In the genomic region with DNA sequence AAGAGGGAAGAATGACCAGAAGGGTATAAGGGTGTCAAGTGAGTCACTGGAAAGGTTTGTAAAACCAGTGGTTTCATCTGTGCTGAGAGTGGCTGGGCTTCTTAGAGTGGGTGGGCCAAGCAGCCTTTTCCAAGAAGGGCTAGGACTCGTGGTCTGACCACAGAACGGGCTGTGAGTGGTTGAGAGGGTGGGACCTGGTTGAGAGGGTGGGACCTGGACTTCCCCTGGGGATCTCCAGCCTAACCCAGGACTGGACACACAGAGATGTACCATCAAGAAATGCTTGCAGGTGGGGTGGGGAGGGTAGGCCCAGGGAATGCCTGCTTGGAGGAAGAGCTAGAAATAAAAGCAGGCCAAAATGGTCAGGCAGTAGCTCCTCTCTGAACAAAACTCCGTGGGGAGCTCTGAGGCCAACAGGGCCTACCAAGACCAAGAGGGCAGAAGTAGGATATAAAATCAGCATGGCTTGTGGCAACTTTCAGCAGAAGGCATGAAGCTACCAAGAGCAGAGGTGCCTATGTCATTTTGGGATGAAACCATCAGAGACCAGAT, we compare ENCODE assay signal across 8 cellular contexts.
DNase-seq lines count a peak whose midpoint lies in the region; ATAC-seq and TF ChIP-seq lines count a peak whose summit lies in the region.

No MANE protein-coding gene starts in this region.

- H3K27ac ChIP-seq in SJSA1 = no peak overlapping the region
- H3K27ac ChIP-seq in fibroblast of lung (ENCODE audit: insufficient read depth, low read length) = no peak overlapping the region

- H3K9me3 Mint-ChIP-seq in stimulated activated effector memory CD8-positive, alpha-beta T cell treated with anti-CD3 and anti-CD28 coated beads, Interleukin-12 subunit alpha, Interleukin-12 subunit beta, amount 100 ng/mL, for 72 hours = no peaks in the 10 kb centered on the region

- no peaks in the 10 kb centered on the region for H3K9me3 ChIP-seq in SJSA1 (replicated peaks)
- H3K9me3 ChIP-seq in fibroblast of lung (ENCODE audit: control insufficient read depth, insufficient read depth, low read depth, low read length) = no peaks in the 10 kb centered on the region

- ATAC-seq in GM18867 (IDR thresholded peaks at IDR 0.05; ENCODE audit: unreplicated experiment) (peak; percentile 89), HG02763 (IDR thresholded peaks at IDR 0.05; ENCODE audit: unreplicated experiment) (peak; percentile 98)
- ATAC-seq in stimulated activated effector memory CD8-positive, alpha-beta T cell treated with anti-CD3 and anti-CD28 coated beads, Interleukin-12 subunit alpha, Interleukin-12 subunit beta, amount 100 ng/mL, for 72 hours = peak; percentile 99

- H3K4me2 ChIP-seq in fibroblast of lung (ENCODE audit: extremely low read depth, insufficient read depth, low read length) = no peak overlapping the region

- no peaks in the 10 kb centered on the region for H3K27me3 ChIP-seq in SJSA1 (replicated peaks)
- H3K27me3 ChIP-seq in fibroblast of lung (ENCODE audit: control insufficient read depth, insufficient read depth, low read length) = no peaks in the 10 kb centered on the region

- no peak overlapping the region for H2AFZ ChIP-seq in fibroblast of lung (ENCODE audit: low read length)

- H3K27ac Mint-ChIP-seq in stimulated activated effector memory CD8-positive, alpha-beta T cell treated with anti-CD3 and anti-CD28 coated beads, Interleukin-12 subunit alpha, Interleukin-12 subunit beta, amount 100 ng/mL, for 72 hours = peak overlapping the region; percentile 97

- TF ChIP-seq CTCF in fibroblast of lung (conservative IDR thresholded peaks at IDR 0.05 in 1 of 2, IDR thresholded peaks at IDR 0.05 in 1 of 2; ENCODE audit: low read depth in 1 of 2, low read length in 2 of 2) = no peak

- peak; percentile 12 to 47 for DNase-seq in SJSA1 (ENCODE audit: low read depth in 1 of 2, low spot score in 2 of 2)
- DNase-seq in fibroblast of lung (ENCODE audit: low read depth in 2 of 2) = peak; percentile 34 to 93
- peak; percentile 71 to 97 for DNase-seq in stimulated activated effector memory CD8-positive, alpha-beta T cell treated with anti-CD3 and anti-CD28 coated beads, Interleukin-12 subunit alpha, Interleukin-12 subunit beta, amount 100 ng/mL, for 72 hours (ENCODE audit: low spot score in 2 of 2)
- no peak for DNase-seq in NCI-H187 treated with DMSO at 0.1 percent for 48 hours (lab: John Stamatoyannopoulos, UW)
- DNase-seq in SW 1271 (lab: John Stamatoyannopoulos, UW) = no peak
- DNase-seq in occipital lobe (lab: John Stamatoyannopoulos, UW) = no peak

- H3K36me3 Mint-ChIP-seq in stimulated activated effector memory CD8-positive, alpha-beta T cell treated with anti-CD3 and anti-CD28 coated beads, Interleukin-12 subunit alpha, Interleukin-12 subunit beta, amount 100 ng/mL, for 72 hours = peaks cover 45% of the 10 kb centered on the region

- H3K4me3 Mint-ChIP-seq in stimulated activated effector memory CD8-positive, alpha-beta T cell treated with anti-CD3 and anti-CD28 coated beads, Interleukin-12 subunit alpha, Interleukin-12 subunit beta, amount 100 ng/mL, for 72 hours = peak overlapping the region; percentile 63

- H3K9ac ChIP-seq in fibroblast of lung (ENCODE audit: insufficient read depth, low read length) = no peak overlapping the region

- H3K79me2 ChIP-seq in fibroblast of lung (ENCODE audit: control insufficient read depth, insufficient read depth, low read length) = no peaks in the 10 kb centered on the region

- H3K4me3 ChIP-seq in SJSA1 (no peak overlapping the region), fibroblast of lung (replicated peaks in 1 of 4; ENCODE audit: control extremely low read depth in 1 of 4, insufficient read depth in 1 of 4, low read depth in 3 of 4, low read length in 4 of 4) (no peak overlapping the region)

- peaks cover 64% of the 10 kb centered on the region for H3K4me1 Mint-ChIP-seq in stimulated activated effector memory CD8-positive, alpha-beta T cell treated with anti-CD3 and anti-CD28 coated beads, Interleukin-12 subunit alpha, Interleukin-12 subunit beta, amount 100 ng/mL, for 72 hours

- H3K4me1 ChIP-seq in SJSA1 (replicated peaks) (peaks cover 4% of the 10 kb centered on the region; the same call in 1 of the 2 replicates), fibroblast of lung (ENCODE audit: control insufficient read depth, extremely low read depth, insufficient read depth, low read length) (no peaks in the 10 kb centered on the region)

- H4K20me1 ChIP-seq in fibroblast of lung (ENCODE audit: control insufficient read depth, extremely low read depth, insufficient read depth, low read length) = no peaks in the 10 kb centered on the region

- peaks cover 5% of the 10 kb centered on the region; the same call in 1 of the 2 replicates for H3K36me3 ChIP-seq in SJSA1
- H3K36me3 ChIP-seq in fibroblast of lung (ENCODE audit: control insufficient read depth, insufficient read depth, low read length) = no peaks in the 10 kb centered on the region

Comparison
In these comparisons a context has a peak if more than half of its experiments do, and no peak if none do; other contexts are left out.
1. DNase-seq: peak in SJSA1 (2 of 2), fibroblast of lung (2 of 2) and stimulated activated effector memory CD8-positive, alpha-beta T cell treated with anti-CD3 and anti-CD28 coated beads, Interleukin-12 subunit alpha, Interleukin-12 subunit beta, amount 100 ng/mL, for 72 hours (2 of 2); none in NCI-H187 treated with DMSO at 0.1 percent for 48 hours (single experiment), SW 1271 (0 of 2) and occipital lobe (single experiment).
2. Peak in every context shown above with its lines, with median percentiles within 50 percentile points of each other: ATAC-seq.